Comparison of ENCODE assay signal across 9 cellular contexts in genomic region chrX:130393451-130394074, GRCh38. TPM values are rescaled to one million over a fixed set of nuclear protein-coding genes. Genes with fewer than 3 reads are reported as not detected.
DNase-seq lines count a peak whose midpoint lies in the region; ATAC-seq, FAIRE-seq and TF ChIP-seq lines count a peak whose summit lies in the region.
"Had no signal": no experiment of that assay in that cellular context is flagged by ENCODE, and none has a peak within 500 bp of the region (broad histone marks: within the 10 kb centered on the region; RNA-seq: fewer than 3 reads in every experiment).

No MANE protein-coding gene starts in this region.

- intact Hi-C loops in left colon (cut with DNase I, micrococcal nuclease), result loop anchor here in 1 of 2 donors (5.0 kb wide), 1 partner anchor 524 kb away; no protein-coding TSS in a partner anchor

- ATAC-seq in left colon (peak; percentile 58), HG03196 (IDR thresholded peaks at IDR 0.05; ENCODE audit: unreplicated experiment) (no peak)

- H3K27me3 ChIP-seq in bronchial epithelial cell (ENCODE audit: control insufficient read depth, insufficient read depth, low read length), result no peaks in the 10 kb centered on the region

- no peak overlapping the region for H3K4me3 ChIP-seq in bronchial epithelial cell (ENCODE audit: low read depth, low read length)

- FAIRE-seq in GM18507 (lab: Jason Lieb, UNC) (peak; percentile 57), bronchial epithelial cell (lab: Jason Lieb, UNC) (no peak)

- TF ChIP-seq CTCF in AG09319 (IDR thresholded peaks at IDR 0.05; ENCODE audit: low read depth, low read length), result peak; percentile 89
- TF ChIP-seq CTCF in bronchial epithelial cell (IDR thresholded peaks at IDR 0.05; ENCODE audit: insufficient read depth, low read length, severe bottlenecking), result peak; percentile 72

- DNase-seq in AG09319 (ENCODE audit: extremely low read depth, low read depth), result peak; percentile 16
- no peak for DNase-seq in GM18507 (ENCODE audit: extremely low spot score, insufficient read length, low read depth)
- DNase-seq in NCI-H446 (lab: John Stamatoyannopoulos, UW), result peak; percentile 31 to 65
- peak; percentile 37 for DNase-seq in bronchial epithelial cell (ENCODE audit: low read depth)
- DNase-seq in left colon, result peak in 1 of 2 donors; percentile 21
- no peak for DNase-seq in activated CD8-positive, alpha-beta memory T cell treated with anti-CD3 and anti-CD28 coated beads, Interleukin-2, amount 50 U/mL, for 4 hours
- DNase-seq in cortex of kidney (lab: John Stamatoyannopoulos, UW), result no peak

- H3K36me3 ChIP-seq in bronchial epithelial cell (ENCODE audit: control insufficient read depth, insufficient read depth, low read length), result no peaks in the 10 kb centered on the region

RNA-seq across cellular contexts. Expression of gene GPR119, which starts 8.1 kb away (rescaled TPM):
- total RNA-seq in bronchial epithelial cell, result not detected in 2 replicates
- under 1 TPM; 0.31 to 0.78 TPM for total RNA-seq in left colon
- total RNA-seq: glomerular endothelial cell had no signal

RNA-seq across cellular contexts. Expression of gene RBMX2, which starts 8.2 kb away (rescaled TPM):
- 27.1 TPM in 2 replicates for total RNA-seq in bronchial epithelial cell
- total RNA-seq in left colon, result 10 to 100 TPM; 11.4 to 13.0 TPM

RNA-seq across cellular contexts. Expression of gene SLC25A14, which starts 53.8 kb away (rescaled TPM):
- total RNA-seq in bronchial epithelial cell, result 7.4 and 7.7 TPM in 2 replicates
- total RNA-seq in left colon, result 1 to 10 TPM; 6.3 to 7.8 TPM

Comparison
In these comparisons a context has a peak if more than half of its experiments do, and no peak if none do; other contexts are left out.
1. DNase-seq: peak in AG09319 (single experiment), NCI-H446 (2 of 2) and bronchial epithelial cell (single experiment); none in GM18507 (single experiment), activated CD8-positive, alpha-beta memory T cell treated with anti-CD3 and anti-CD28 coated beads, Interleukin-2, amount 50 U/mL, for 4 hours (single experiment) and cortex of kidney (single experiment).